9 cellular contexts compared by ENCODE assay signal in the genomic region with DNA sequence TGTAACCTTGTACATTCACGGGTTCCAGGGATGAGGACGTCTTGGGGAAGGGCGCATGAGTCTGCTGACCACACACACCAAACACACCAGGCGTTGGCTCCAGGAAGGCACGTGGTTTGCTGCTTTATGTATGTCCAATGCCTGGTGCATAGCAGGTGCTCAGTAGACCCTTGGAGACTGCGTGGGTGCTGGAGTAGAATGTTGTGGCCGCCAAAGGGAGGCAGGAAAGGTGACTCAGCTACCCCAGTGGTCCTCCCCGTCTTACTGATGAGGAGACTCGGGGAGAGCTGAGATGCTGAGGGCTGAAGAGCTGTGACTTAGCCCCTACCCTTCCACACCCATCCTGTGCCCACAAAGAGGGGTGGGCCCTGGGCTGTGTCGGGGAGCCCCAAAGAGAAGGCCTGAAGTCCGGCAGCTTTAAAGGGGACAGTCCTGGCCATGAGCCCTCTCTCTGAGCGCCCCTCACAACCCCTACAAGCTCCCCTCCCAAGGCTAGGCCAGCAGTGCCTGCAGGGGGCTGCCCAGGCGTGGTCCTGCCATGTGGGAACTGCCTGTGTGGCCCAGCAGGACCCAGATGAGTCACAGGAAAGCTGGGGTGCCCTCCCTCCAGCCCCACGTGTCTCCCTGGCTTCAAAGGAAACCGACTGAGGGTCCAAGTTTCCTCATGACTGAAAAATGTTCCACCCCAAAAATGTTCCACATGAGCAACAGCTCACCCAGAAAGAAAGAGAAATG. TPM values are rescaled to one million over a fixed set of nuclear protein-coding genes. Genes with fewer than 3 reads are reported as not detected.
DNase-seq lines count a peak whose midpoint lies in the region; FAIRE-seq and TF ChIP-seq lines count a peak whose summit lies in the region.
"Had no signal": no experiment of that assay in that cellular context is flagged by ENCODE, and none has a peak within 500 bp of the region (broad histone marks: within the 10 kb centered on the region; RNA-seq: fewer than 3 reads in every experiment).

No MANE protein-coding gene starts in this region.

- no peaks in the 10 kb centered on the region for H3K27me3 ChIP-seq in endothelial cell of umbilical vein (ENCODE audit: control insufficient read depth in 2 of 2, insufficient read depth in 2 of 2, low read length in 2 of 2)

- no peak overlapping the region for H3K4me3 ChIP-seq in endothelial cell of umbilical vein (replicated peaks in 1 of 3; ENCODE audit: insufficient read depth in 1 of 3, low read depth in 1 of 3, low read length in 3 of 3)

- no peak overlapping the region for H3K27ac ChIP-seq in endothelial cell of umbilical vein (ENCODE audit: insufficient read depth, low read depth, low read length)

- no peaks in the 10 kb centered on the region for H3K9me3 ChIP-seq in endothelial cell of umbilical vein (replicated peaks; ENCODE audit: control insufficient read depth, insufficient read depth, low read length)

- H3K4me1 ChIP-seq in endothelial cell of umbilical vein (ENCODE audit: control insufficient read depth, extremely low read depth, insufficient read depth, low read length), result peaks cover 19% of the 10 kb centered on the region

- peak; percentile 81 for DNase-seq in EL
- peak; percentile 50 for DNase-seq in UCSD-AML1 (lab: John Stamatoyannopoulos, UW; ENCODE audit: unreplicated experiment)
- peak; percentile 44 for DNase-seq in endothelial cell of umbilical vein (ENCODE audit: low read depth, low spot score)
- DNase-seq in stimulated activated CD4-positive, alpha-beta T cell treated with anti-CD3 and anti-CD28 coated beads, Interleukin-2, amount 100 ng/mL, for 4 hours (ENCODE audit: low read depth), result peak; percentile 21
- DNase-seq in SK-N-DZ (ENCODE audit: low spot score), result no peak
- no peak for DNase-seq in NCI-H524 treated with DMSO at 0.1 percent for 48 hours (lab: John Stamatoyannopoulos, UW)
- DNase-seq in Ammon's horn (ENCODE audit: low spot score), result no peak
- DNase-seq in SHP77 treated with DMSO at 0.1 percent for 48 hours (lab: John Stamatoyannopoulos, UW), result no peak
- DNase-seq: NCI-H1436 had no signal

- no peaks in the 10 kb centered on the region for H4K20me1 ChIP-seq in endothelial cell of umbilical vein (replicated peaks; ENCODE audit: control insufficient read depth, extremely low read depth, insufficient read depth, low read length)

- no TSS peak for BruUV-seq in endothelial cell of umbilical vein (replicated peaks; lab: Mats Ljungman, UMichigan)

- CTCF ChIA-PET in endothelial cell of umbilical vein (lab: Charles Lee), result interaction anchor here (1.1 to 24.6 kb wide), 6 partner anchors 10 to 62 kb away, joined by 3 to 962 read pairs (median 5); no protein-coding TSS in a partner anchor

- H3K36me3 ChIP-seq in endothelial cell of umbilical vein (ENCODE audit: control insufficient read depth in 2 of 2, extremely low read depth in 1 of 2, insufficient read depth in 2 of 2, low read length in 2 of 2), result no peaks in the 10 kb centered on the region

- peak overlapping the region; percentile 20 for H2AFZ ChIP-seq in endothelial cell of umbilical vein (ENCODE audit: low read depth, low read length)

- H3K9ac ChIP-seq in endothelial cell of umbilical vein (replicated peaks; ENCODE audit: extremely low read depth, insufficient read depth, low read length), result no peak overlapping the region

- intact Hi-C loops in endothelial cell of umbilical vein (cut with micrococcal nuclease), result loop anchor here (2.0 kb wide), 1 partner anchor 43 kb away; no protein-coding TSS in a partner anchor

- dilution Hi-C loops in endothelial cell of umbilical vein (cut with MboI; ENCODE audit: extremely low pct_ligation_motif_present, low sequenced_read_pairs), result no loop called here

- no peak overlapping the region for H3K4me2 ChIP-seq in endothelial cell of umbilical vein (ENCODE audit: insufficient read depth, low read length)

- H3K79me2 ChIP-seq in endothelial cell of umbilical vein (ENCODE audit: control insufficient read depth, insufficient read depth, low read length), result no peaks in the 10 kb centered on the region

- H3K9me1 ChIP-seq in endothelial cell of umbilical vein (replicated peaks; ENCODE audit: control insufficient read depth, extremely low read depth, insufficient read depth, low read length), result no peaks in the 10 kb centered on the region

- POLR2A ChIA-PET in endothelial cell of umbilical vein (lab: Charles Lee), result no interaction called here

- TF ChIP-seq POLR2A in endothelial cell of umbilical vein (IDR thresholded peaks at IDR 0.05; ENCODE audit: low read depth, low read length), result no peak

- FAIRE-seq in endothelial cell of umbilical vein (lab: Jason Lieb, UNC), result peak; percentile 68

- no peak for TF ChIP-seq CTCF in endothelial cell of umbilical vein (IDR thresholded peaks at IDR 0.05; ENCODE audit: extremely low read depth in 1 of 2, insufficient read depth in 1 of 2, low read depth in 1 of 2, low read length in 2 of 2)

TF ChIP-seq in endothelial cell of umbilical vein, 7 proteins besides CTCF, POLR2A, EP300 and RAD21:
- TF ChIP-seq EZH2 (IDR thresholded peaks at IDR 0.05; ENCODE audit: borderline replicate concordance, low read depth, low read length, severe bottlenecking) (no peak), FOS (IDR thresholded peaks at IDR 0.05; ENCODE audit: borderline replicate concordance, insufficient read depth, low read length) (no peak)
- TF ChIP-seq, protein P1, sequence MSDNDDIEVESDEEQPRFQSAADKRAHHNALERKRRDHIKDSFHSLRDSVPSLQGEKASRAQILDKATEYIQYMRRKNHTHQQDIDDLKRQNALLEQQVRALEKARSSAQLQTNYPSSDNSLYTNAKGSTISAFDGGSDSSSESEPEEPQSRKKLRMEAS (IDR thresholded peaks at IDR 0.05; ENCODE audit: insufficient read depth, insufficient read length), result no peak

RNA-seq across cellular contexts. Expression of a gene that starts 28.0 kb away (rescaled TPM):
- total RNA-seq in endothelial cell of umbilical vein, result 4.4 and 6.2 TPM in 2 replicates
- polyA plus RNA-seq in endothelial cell of umbilical vein, result 11.8 and 14.2 TPM in 2 replicates
- 6.3 and 9.1 TPM in 2 replicates for polyA plus RNA-seq in endothelial cell of umbilical vein (2011; cell fraction: cytosol; rRNA removed)
- polyA plus RNA-seq in endothelial cell of umbilical vein (2011; cell fraction: nucleus; rRNA removed), result 3.4 and 5.8 TPM in 2 replicates
- 1.9 and 5.1 TPM in 2 replicates for polyA plus RNA-seq in endothelial cell of umbilical vein (2012)
- polyA minus RNA-seq in endothelial cell of umbilical vein, result 14.9 and 18.4 TPM in 2 replicates
- polyA minus RNA-seq in endothelial cell of umbilical vein (2011; cell fraction: cytosol; rRNA and poly(A)+ RNA removed), result not detected
- polyA minus RNA-seq in endothelial cell of umbilical vein (2011; cell fraction: nucleus; rRNA and poly(A)+ RNA removed), result 2.2 and 3.9 TPM in 2 replicates
- 4.9 and 10.9 TPM in 2 replicates for polyA plus RNA-seq in SK-N-DZ (2014; cell fraction: cytosol; rRNA removed)
- 3.0 and 5.4 TPM in 2 replicates for polyA plus RNA-seq in SK-N-DZ (2014; cell fraction: nucleus; rRNA removed)

Comparison
In these comparisons a context has a peak if more than half of its experiments do, and no peak if none do; other contexts are left out.
1. DNase-seq: peak in EL (single experiment), UCSD-AML1 (single experiment), endothelial cell of umbilical vein (single experiment) and stimulated activated CD4-positive, alpha-beta T cell treated with anti-CD3 and anti-CD28 coated beads, Interleukin-2, amount 100 ng/mL, for 4 hours (single experiment); none in SK-N-DZ (single experiment), NCI-H524 treated with DMSO at 0.1 percent for 48 hours (single experiment), Ammon's horn (single experiment) and SHP77 treated with DMSO at 0.1 percent for 48 hours (single experiment).